15 cellular contexts compared by ENCODE assay signal in the genomic region with DNA sequence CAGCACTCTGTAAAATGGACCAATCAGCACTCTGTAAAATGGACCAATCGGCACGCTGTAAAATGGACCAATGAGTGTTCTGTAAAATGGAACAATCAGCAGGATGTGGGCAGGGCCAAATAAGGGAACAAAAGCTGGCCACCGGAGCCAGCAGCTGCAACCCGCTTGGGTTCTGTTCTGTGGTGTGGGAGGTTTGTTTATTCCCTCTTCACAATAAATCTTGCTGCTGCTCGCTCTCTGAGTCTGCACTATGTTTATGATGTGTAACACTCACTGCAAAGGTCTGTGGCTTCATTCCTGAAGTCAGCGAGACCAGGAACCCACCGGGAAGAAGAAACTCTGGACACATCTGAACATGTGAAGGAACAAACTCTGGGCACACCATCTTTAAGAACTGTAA. TPM values are rescaled to one million over a fixed set of nuclear protein-coding genes. Genes with fewer than 3 reads are reported as not detected.
"Had no signal": no experiment of that assay in that cellular context is flagged by ENCODE, and none has a peak within 500 bp of the region (broad histone marks: within the 10 kb centered on the region; RNA-seq: fewer than 3 reads in every experiment).

No MANE protein-coding gene starts in this region.

- DNase-seq: gastrocnemius medialis; heart right ventricle; immature natural killer cell; left ventricle myocardium inferior; lower lobe of right lung; naive thymus-derived CD8-positive, alpha-beta T cell; posterior cingulate gyrus; stimulated activated CD4-positive, alpha-beta T cell treated with anti-CD3 and anti-CD28 coated beads, Interleukin-4, amount 100 ng/mL, for 1 hour; stimulated activated CD8-positive, alpha-beta memory T cell treated with anti-CD3 and anti-CD28 coated beads, Interleukin-4, amount 100 ng/mL, for 48 hours; stimulated activated naive CD8-positive, alpha-beta T cell treated with anti-CD3 and anti-CD28 coated beads, Interleukin-15, Interleukin-2, amounts not matched to agents 100 U/mL and 50 U/mL, for 24 hours; transverse colon had no signal

- H3K27ac ChIP-seq: gastrocnemius medialis, heart right ventricle, left ventricle myocardium inferior, lower lobe of right lung, right atrium auricular region, thoracic aorta, transverse colon had no signal

- ATAC-seq: gastrocnemius medialis; heart right ventricle; lower lobe of right lung; naive thymus-derived CD8-positive, alpha-beta T cell; stimulated activated effector memory CD8-positive, alpha-beta T cell treated with anti-CD3 and anti-CD28 coated beads, Interleukin-12 subunit alpha, Interleukin-12 subunit beta, amount 100 ng/mL, for 72 hours; stimulated activated naive CD8-positive, alpha-beta T cell treated with anti-CD3 and anti-CD28 coated beads, Interleukin-15, Interleukin-2, amounts not matched to agents 100 U/mL and 50 U/mL, for 24 hours had no signal

- H3K4me1 ChIP-seq: transverse colon had no signal

- H3K9me3 ChIP-seq: left ventricle myocardium inferior, lower lobe of right lung, right atrium auricular region, thoracic aorta, transverse colon had no signal

- H3K27me3 ChIP-seq: right atrium auricular region, transverse colon had no signal

- H3K36me3 ChIP-seq: gastrocnemius medialis, heart right ventricle, left ventricle myocardium inferior, lower lobe of right lung, right atrium auricular region, thoracic aorta, transverse colon had no signal

- H3K4me2 ChIP-seq: smooth muscle cell had no signal

- H3K4me3 ChIP-seq: gastrocnemius medialis, heart right ventricle, left ventricle myocardium inferior, lower lobe of right lung, right atrium auricular region, smooth muscle cell, thoracic aorta, transverse colon had no signal

RNA-seq across cellular contexts. Expression of a gene that starts 20.5 kb away (rescaled TPM):
- total RNA-seq: naive thymus-derived CD8-positive, alpha-beta T cell had no signal
- polyA plus RNA-seq: immature natural killer cell; naive thymus-derived CD8-positive, alpha-beta T cell had no signal
